In genomic region chr2:133840761-133841160, GRCh38 we compare ENCODE assay signal across 1 cellular context.
TF ChIP-seq lines count a peak whose summit lies in the region.

No MANE protein-coding gene starts in this region.

TF ChIP-seq in IMR-90, 13 proteins besides CTCF, POLR2A, EP300 and RAD21:
- TF ChIP-seq USF2 (IDR thresholded peaks at IDR 0.05; ENCODE audit: low read depth, low read length) = no peak
- TF ChIP-seq RCOR1 (IDR thresholded peaks at IDR 0.05; ENCODE audit: insufficient replicate concordance, low read length) = no peak
